ENCODE assay signal across 1 cellular context in genomic region chr10:68870545-68871104, GRCh38.
TF ChIP-seq lines count a peak whose summit lies in the region.

No MANE protein-coding gene starts in this region.

TF ChIP-seq in K562, 482 proteins besides CTCF, POLR2A, EP300 and RAD21:
- no peak for TF ChIP-seq BRD4 (IDR thresholded peaks at IDR 0.05)
- TF ChIP-seq JUN (IDR thresholded peaks at IDR 0.05; ENCODE audit: borderline replicate concordance, low read depth, low read length), result no peak
- no peak for TF ChIP-seq JUN (CRISPR knock-in tag; IDR thresholded peaks at IDR 0.05; ENCODE audit: borderline replicate concordance)
- no peak for TF ChIP-seq ZNF384 (IDR thresholded peaks at IDR 0.05; ENCODE audit: low read depth, low read length)
- TF ChIP-seq ZBTB8A (IDR thresholded peaks at IDR 0.05; ENCODE audit: partially characterized antibody), result no peak
- TF ChIP-seq ATF4 (CRISPR knock-in tag; IDR thresholded peaks at IDR 0.05), result no peak
- TF ChIP-seq DMBX1 (CRISPR knock-in tag; IDR thresholded peaks at IDR 0.05; ENCODE audit: borderline replicate concordance), result no peak
- TF ChIP-seq COPS2 (conservative IDR thresholded peaks at IDR 0.05), result no peak
- TF ChIP-seq ZFP91 (CRISPR knock-in tag; IDR thresholded peaks at IDR 0.05), result no peak
- 0 out of 2 replicates have a peak, but pooled peaks have one; percentile 25 for TF ChIP-seq LEF1 (IDR thresholded peaks at IDR 0.05)
- TF ChIP-seq SMAD1 (IDR thresholded peaks at IDR 0.05; ENCODE audit: low read depth, low read length, partially characterized antibody), result no peak
- no peak; the same call in 1 of the 2 replicates for TF ChIP-seq VEZF1 (CRISPR knock-in tag; IDR thresholded peaks at IDR 0.05)
- TF ChIP-seq SAP30 (IDR thresholded peaks at IDR 0.05; ENCODE audit: borderline replicate concordance, insufficient read depth, low read depth, low read length, poor library complexity, severe bottlenecking), result no peak
- no peak for TF ChIP-seq RAD51 (IDR thresholded peaks at IDR 0.05; ENCODE audit: borderline replicate concordance, low read depth)
- TF ChIP-seq PREB (CRISPR knock-in tag; IDR thresholded peaks at IDR 0.05), result no peak
- TF ChIP-seq NR0B1 (IDR thresholded peaks at IDR 0.05; ENCODE audit: partially characterized antibody), result no peak
- TF ChIP-seq RBM39 (optimal IDR thresholded peaks at IDR 0.05; ENCODE audit: low read depth, low read length), result no peak
- 0 out of 2 replicates have a peak, but pooled peaks have one; percentile 30 for TF ChIP-seq PKNOX1 (IDR thresholded peaks at IDR 0.05)
